20 cellular contexts compared by ENCODE assay signal in the genomic region with DNA sequence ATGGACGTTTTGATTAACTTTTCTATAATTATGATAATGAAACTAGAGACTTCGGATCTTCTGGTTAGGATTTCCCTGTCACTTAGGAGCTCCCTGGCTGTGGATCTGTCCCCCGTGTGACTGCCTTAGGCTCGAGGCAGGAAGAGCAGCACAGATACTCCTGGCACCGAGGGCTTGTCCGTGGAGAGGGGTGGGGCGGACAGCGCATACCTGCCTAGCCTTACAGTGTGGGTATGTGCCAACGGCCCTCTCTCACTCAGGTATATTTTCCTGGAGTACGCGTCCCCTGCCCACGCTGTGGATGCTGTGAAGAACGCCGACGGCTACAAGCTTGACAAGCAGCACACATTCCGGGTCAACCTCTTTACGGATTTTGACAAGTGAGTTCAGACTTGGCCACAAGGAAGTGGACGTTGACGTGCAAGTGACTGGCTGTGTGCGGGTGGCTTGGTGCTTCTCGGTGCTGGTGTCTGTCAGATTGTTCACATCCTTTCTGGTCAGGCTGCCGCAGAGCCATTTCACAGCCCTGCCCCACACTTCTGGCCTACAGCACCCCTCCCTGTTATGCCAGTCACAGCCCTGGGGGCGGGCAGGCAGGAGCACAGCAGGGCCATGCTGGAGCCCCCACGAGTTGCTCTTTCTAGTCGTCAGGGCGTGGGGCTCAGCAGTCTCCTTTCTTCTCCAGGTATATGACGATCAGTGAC.
"Had no signal": no experiment of that assay in that cellular context is flagged by ENCODE, and none has a peak within 500 bp of the region (broad histone marks: within the 10 kb centered on the region; RNA-seq: fewer than 3 reads in every experiment).

No MANE protein-coding gene starts in this region.

- DNase-seq: foreskin keratinocyte; kidney; left cardiac atrium; left ventricle myocardium inferior; lower lobe of right lung; spleen; stimulated activated CD4-positive, alpha-beta T cell treated with anti-CD3 and anti-CD28 coated beads, Interleukin-15, amount 100 ng/mL, for 24 hours; stimulated activated CD4-positive, alpha-beta T cell treated with anti-CD3 and anti-CD28 coated beads, Interleukin-1b, Interleukin-23, amount 100 ng/mL, for 48 hours; stimulated activated CD4-positive, alpha-beta T cell treated with anti-CD3 and anti-CD28 coated beads, Interleukin-4, amount 100 ng/mL, for 24 hours; stimulated activated naive CD4-positive, alpha-beta T cell; stomach; substantia nigra; transverse colon had no signal

- H3K27me3 Mint-ChIP-seq: dendritic cell treated with granulocyte-macrophage colony-stimulating factor and Interleukin-4, amounts not matched to agents 40 ng/mL and 50 ng/mL, for 4 days; memory B cell had no signal

- H3K9me3 Mint-ChIP-seq: dendritic cell treated with granulocyte-macrophage colony-stimulating factor and Interleukin-4, amounts not matched to agents 40 ng/mL and 50 ng/mL, for 4 days; memory B cell; mesothelial cell of epicardium had no signal

- FAIRE-seq: colon, kidney had no signal

- H3K27me3 ChIP-seq: foreskin keratinocyte, neutrophil, spleen, stomach, transverse colon had no signal

- H3K27ac Mint-ChIP-seq: dendritic cell treated with granulocyte-macrophage colony-stimulating factor and Interleukin-4, amounts not matched to agents 40 ng/mL and 50 ng/mL, for 4 days; memory B cell; mesothelial cell of epicardium had no signal

- H3K4me3 ChIP-seq: left ventricle myocardium inferior, lower lobe of right lung, spleen, stomach, thoracic aorta, transverse colon had no signal

- H3K9me3 ChIP-seq: left ventricle myocardium inferior, lower lobe of right lung, neutrophil, spleen, stomach, thoracic aorta, transverse colon had no signal

- H3K27ac ChIP-seq: foreskin keratinocyte, left ventricle myocardium inferior, lower lobe of right lung, neutrophil, spleen, stomach, thoracic aorta, transverse colon had no signal

- H3K4me3 Mint-ChIP-seq: dendritic cell treated with granulocyte-macrophage colony-stimulating factor and Interleukin-4, amounts not matched to agents 40 ng/mL and 50 ng/mL, for 4 days; memory B cell; mesothelial cell of epicardium had no signal

- ATAC-seq: foreskin keratinocyte, left cardiac atrium, lower lobe of right lung, sciatic nerve had no signal
